ENCODE assay signal across 1 cellular context in the genomic region with DNA sequence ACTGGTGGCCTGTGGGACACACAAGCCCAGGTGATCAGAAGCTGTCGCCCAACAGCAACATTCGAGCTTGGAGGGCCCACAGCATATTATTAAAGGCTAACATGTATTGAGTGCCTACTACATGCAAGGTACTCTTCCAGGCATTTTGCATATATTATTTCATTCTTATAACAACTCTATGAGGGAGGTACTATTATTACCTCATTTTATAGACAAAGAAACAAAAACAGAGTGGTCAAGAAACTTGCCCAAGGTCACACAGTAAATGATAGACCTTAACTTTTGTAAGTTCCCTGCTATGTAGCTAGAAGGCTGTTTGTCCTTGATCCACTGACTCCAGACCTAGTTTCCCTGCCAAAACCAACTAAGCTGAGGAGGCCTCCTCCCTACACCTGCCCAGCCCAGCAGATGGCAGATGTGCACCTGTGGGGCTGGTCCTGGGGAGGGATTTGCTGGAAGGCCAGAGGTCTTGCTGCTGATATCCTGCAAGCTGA.
TF ChIP-seq lines count a peak whose summit lies in the region.

No MANE protein-coding gene starts in this region.

TF ChIP-seq in H1, 55 proteins besides CTCF, POLR2A, EP300 and RAD21:
- TF ChIP-seq POU5F1 (IDR thresholded peaks at IDR 0.05; ENCODE audit: low read depth, low read length): no peak
- no peak for TF ChIP-seq SP1 (IDR thresholded peaks at IDR 0.05; ENCODE audit: low read depth, low read length)
- TF ChIP-seq CHD2 (IDR thresholded peaks at IDR 0.05; ENCODE audit: low read length): no peak
- no peak for TF ChIP-seq RXRA (IDR thresholded peaks at IDR 0.05; ENCODE audit: insufficient read depth, low read depth, low read length)
- TF ChIP-seq TCF12 (IDR thresholded peaks at IDR 0.05; ENCODE audit: low read depth, low read length): no peak
- no peak for TF ChIP-seq SIN3A (conservative IDR thresholded peaks at IDR 0.05 in 1 of 2, IDR thresholded peaks at IDR 0.05 in 1 of 2; ENCODE audit: low read depth in 1 of 2, low read length in 2 of 2)
- TF ChIP-seq RFX5 (IDR thresholded peaks at IDR 0.05; ENCODE audit: borderline replicate concordance, low read depth, low read length): no peak
- no peak for TF ChIP-seq MAX (IDR thresholded peaks at IDR 0.05)
- no peak for TF ChIP-seq TAF1 (IDR thresholded peaks at IDR 0.05; ENCODE audit: low read depth, low read length)
- no peak for TF ChIP-seq CBX8 (IDR thresholded peaks at IDR 0.05; ENCODE audit: borderline replicate concordance, low read depth, low read length)
- TF ChIP-seq HDAC6 (IDR thresholded peaks at IDR 0.05; ENCODE audit: low read depth, low read length): no peak
- no peak for TF ChIP-seq BRCA1 (IDR thresholded peaks at IDR 0.05; ENCODE audit: low read depth, low read length)
